In genomic region chr4:68194305-68194704, GRCh38 we compare ENCODE assay signal across 4 cellular contexts. TPM values are rescaled to one million over a fixed set of nuclear protein-coding genes. Genes with fewer than 3 reads are reported as not detected.
"Had no signal": no experiment of that assay in that cellular context is flagged by ENCODE, and none has a peak within 500 bp of the region (broad histone marks: within the 10 kb centered on the region; RNA-seq: fewer than 3 reads in every experiment).

No MANE protein-coding gene starts in this region.

RNA-seq across cellular contexts. Expression of gene TMPRSS11B, which starts 51.2 kb away (rescaled TPM):
- total RNA-seq: LHCN-M2, M059J, MCF 10A, NCI-H460 had no signal
